ENCODE assay signal across 16 cellular contexts in the genomic region with DNA sequence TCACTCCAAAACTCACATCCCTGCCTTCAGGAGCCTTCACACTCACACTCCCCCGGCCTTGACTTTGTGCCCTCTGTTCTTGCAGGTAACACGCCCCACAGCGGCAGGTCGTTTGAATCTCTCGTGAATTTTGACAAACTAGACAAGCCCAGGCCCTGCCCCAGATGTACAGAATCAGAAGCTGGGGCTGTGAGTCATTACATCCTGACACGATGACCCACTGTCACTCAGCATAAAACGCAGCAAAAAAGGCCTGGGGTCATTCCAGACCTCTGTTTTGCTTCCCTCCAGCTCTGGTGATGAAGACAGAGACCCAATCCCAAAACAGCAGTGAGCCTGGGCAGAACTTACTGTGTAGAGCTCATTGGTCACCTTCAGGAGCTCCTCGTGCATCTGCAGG.
DNase-seq lines count a peak whose midpoint lies in the region; FAIRE-seq and TF ChIP-seq lines count a peak whose summit lies in the region.
"Had no signal": no experiment of that assay in that cellular context is flagged by ENCODE, and none has a peak within 500 bp of the region (broad histone marks: within the 10 kb centered on the region; RNA-seq: fewer than 3 reads in every experiment).

No MANE protein-coding gene starts in this region.

- H3K27me3 ChIP-seq in bronchial epithelial cell (ENCODE audit: control insufficient read depth, insufficient read depth, low read length) (no peaks in the 10 kb centered on the region), keratinocyte (ENCODE audit: control insufficient read depth, extremely low read depth, insufficient read depth, low read length) (no peaks in the 10 kb centered on the region), spleen (replicated peaks in 1 of 7) (no peaks in the 10 kb centered on the region), endodermal cell (ENCODE audit: control insufficient read depth, insufficient read depth, low read length, poor library complexity, severe bottlenecking) (no peaks in the 10 kb centered on the region)
- H3K27me3 ChIP-seq: BE2C had no signal

- peaks cover 28% of the 10 kb centered on the region for H3K4me1 Mint-ChIP-seq in endodermal cell
- H3K4me1 Mint-ChIP-seq: CD4-positive, alpha-beta memory T cell had no signal

- DNase-seq in GM12892 (ENCODE audit: insufficient read length), result no peak
- DNase-seq in M059J (ENCODE audit: low read depth), result peak; percentile 32
- DNase-seq in bronchial epithelial cell (ENCODE audit: low read depth), result peak; percentile 81
- peak; percentile 71 for DNase-seq in keratinocyte (ENCODE audit: low read depth, low spot score)
- DNase-seq in spleen, result no peak
- DNase-seq in activated CD8-positive, alpha-beta memory T cell treated with anti-CD3 and anti-CD28 coated beads, Interleukin-2, amount 50 U/mL, for 48 hours, result no peak
- DNase-seq in endodermal cell, result no peak
- DNase-seq: BE2C; CD4-positive, alpha-beta memory T cell; DMS79; NCI-H1092; NCI-H2227 treated with DMSO at 0.1 percent for 48 hours; NCI-H526 treated with DMSO at 0.1 percent for 48 hours; SHP77 treated with DMSO at 0.1 percent for 48 hours had no signal

- peak; percentile 63 for FAIRE-seq in GM12892 (lab: Jason Lieb, UNC)
- no peak for FAIRE-seq in bronchial epithelial cell (lab: Jason Lieb, UNC)
- peak; percentile 84 for FAIRE-seq in keratinocyte (lab: Jason Lieb, UNC)
- FAIRE-seq: H54, K562 had no signal

- H3K4me1 ChIP-seq in keratinocyte (ENCODE audit: control insufficient read depth, extremely low read depth, insufficient read depth, low read length) (peaks cover 18% of the 10 kb centered on the region), spleen (no peaks in the 10 kb centered on the region), endodermal cell (ENCODE audit: control insufficient read depth, insufficient read depth, low read length) (peaks cover 8% of the 10 kb centered on the region)
- H3K4me1 ChIP-seq: BE2C had no signal

- no peaks in the 10 kb centered on the region for H4K20me1 ChIP-seq in keratinocyte (ENCODE audit: control insufficient read depth, extremely low read depth, insufficient read depth, low read length)

- TF ChIP-seq CTCF in bronchial epithelial cell (IDR thresholded peaks at IDR 0.05; ENCODE audit: insufficient read depth, low read length, severe bottlenecking) (no peak), keratinocyte (optimal IDR thresholded peaks at IDR 0.05 in 1 of 3, IDR thresholded peaks at IDR 0.05 in 1 of 3, conservative IDR thresholded peaks at IDR 0.05 in 1 of 3; ENCODE audit: extremely low read depth in 1 of 3, insufficient read depth in 2 of 3, low read length in 3 of 3) (peak; percentile 16 to 64 (median 39)), spleen (IDR thresholded peaks at IDR 0.05 in 8 of 11, conservative IDR thresholded peaks at IDR 0.05 in 3 of 11) (no peak), endodermal cell (conservative IDR thresholded peaks at IDR 0.05) (no peak)

- H3K36me3 ChIP-seq in bronchial epithelial cell (ENCODE audit: control insufficient read depth, insufficient read depth, low read length) (peaks cover 3% of the 10 kb centered on the region), keratinocyte (ENCODE audit: control insufficient read depth in 2 of 2, extremely low read depth in 1 of 2, insufficient read depth in 2 of 2, low read length in 2 of 2) (peaks cover 0 to 2% of the 10 kb centered on the region in 2 experiments), spleen (no peaks in the 10 kb centered on the region), endodermal cell (ENCODE audit: control insufficient read depth, insufficient read depth, low read length) (no peaks in the 10 kb centered on the region)
- H3K36me3 ChIP-seq: BE2C had no signal

- peaks cover 2% of the 10 kb centered on the region for H3K27me3 Mint-ChIP-seq in endodermal cell (ENCODE audit: insufficient read depth)
- H3K27me3 Mint-ChIP-seq: CD4-positive, alpha-beta memory T cell had no signal

- H3K9ac ChIP-seq in keratinocyte (ENCODE audit: control insufficient read depth, extremely low read depth, insufficient read depth, low read length) (no peak overlapping the region), endodermal cell (ENCODE audit: extremely low read depth, low read length, poor library complexity, severe bottlenecking) (no peak overlapping the region)

- H3K4me3 ChIP-seq in bronchial epithelial cell (ENCODE audit: low read depth, low read length), result no peak overlapping the region
- no peak overlapping the region for H3K4me3 ChIP-seq in keratinocyte (ENCODE audit: control insufficient read depth in 2 of 3, extremely low read depth in 1 of 3, insufficient read depth in 2 of 3, low read depth in 1 of 3, low read length in 3 of 3)
- no peak overlapping the region for H3K4me3 ChIP-seq in spleen
- no peak overlapping the region for H3K4me3 ChIP-seq in endodermal cell (ENCODE audit: low read length)
- H3K4me3 ChIP-seq: K562 had no signal

- no peaks in the 10 kb centered on the region for H3K9me3 ChIP-seq in keratinocyte (ENCODE audit: control insufficient read depth, low read depth, low read length)
- no peaks in the 10 kb centered on the region for H3K9me3 ChIP-seq in spleen
- peaks cover 11% of the 10 kb centered on the region for H3K9me3 ChIP-seq in endodermal cell (ENCODE audit: control insufficient read depth, low read length)
- H3K9me3 ChIP-seq: BE2C had no signal

- H3K36me3 Mint-ChIP-seq in endodermal cell (ENCODE audit: low read depth), result peaks cover 2% of the 10 kb centered on the region
- H3K36me3 Mint-ChIP-seq: CD4-positive, alpha-beta memory T cell had no signal

- H3K9me3 Mint-ChIP-seq in endodermal cell, result peaks cover 21% of the 10 kb centered on the region
- H3K9me3 Mint-ChIP-seq: CD4-positive, alpha-beta memory T cell had no signal

- H3K9me1 ChIP-seq in keratinocyte (ENCODE audit: control insufficient read depth, extremely low read depth, insufficient read depth, low read length), result peaks cover 3% of the 10 kb centered on the region

- H3K27ac ChIP-seq in keratinocyte (ENCODE audit: control insufficient read depth, insufficient read depth, low read length), result peak overlapping the region; percentile 86
- no peak overlapping the region for H3K27ac ChIP-seq in spleen
- H3K27ac ChIP-seq in endodermal cell (ENCODE audit: low read depth, low read length), result no peak overlapping the region

- no peak for TF ChIP-seq POLR2A in GM12892 (IDR thresholded peaks at IDR 0.05; ENCODE audit: low read depth, low read length)
- no peak for TF ChIP-seq POLR2A in spleen (IDR thresholded peaks at IDR 0.05)

- dilution Hi-C loops in keratinocyte (cut with MboI; ENCODE audit: extremely low pct_ligation_motif_present, low sequenced_read_pairs), result no loop called here

- peak overlapping the region; percentile 49 for H3K4me2 ChIP-seq in keratinocyte (ENCODE audit: control insufficient read depth, extremely low read depth, insufficient read depth, low read depth, low read length)

- 74 to 88% (median 77%) methylated on average over 8 of the region's 8 CpGs for WGBS in spleen, 5 donors
- 91 to 94% methylated on average over 8 of the region's 8 CpGs for WGBS in endodermal cell (ENCODE audit: insufficient coverage in 1 of 2, insufficient read length in 1 of 2), 2 experiments

- no peak overlapping the region for H2AFZ ChIP-seq in keratinocyte (ENCODE audit: control insufficient read depth, low read length)

- H3K4me3 Mint-ChIP-seq in endodermal cell, result no peak overlapping the region
- H3K4me3 Mint-ChIP-seq: CD4-positive, alpha-beta memory T cell had no signal

- no peak overlapping the region for H3K27ac Mint-ChIP-seq in endodermal cell
- H3K27ac Mint-ChIP-seq: CD4-positive, alpha-beta memory T cell had no signal

- intact Hi-C loops in spleen (cut with DNase I; ENCODE audit: low total_unique reads), result no loop called here

- H3K79me2 ChIP-seq in keratinocyte (ENCODE audit: control insufficient read depth, insufficient read depth, low read length), result no peaks in the 10 kb centered on the region

Comparison
In these comparisons a context has a peak if more than half of its experiments do, and no peak if none do; other contexts are left out.
1. DNase-seq: peak in M059J (single experiment), bronchial epithelial cell (single experiment) and keratinocyte (single experiment); none in GM12892 (single experiment), spleen (single experiment), activated CD8-positive, alpha-beta memory T cell treated with anti-CD3 and anti-CD28 coated beads, Interleukin-2, amount 50 U/mL, for 48 hours (single experiment) and endodermal cell (single experiment).
2. CTCF ChIP-seq: peak in keratinocyte (3 of 3); none in bronchial epithelial cell (single experiment), spleen (0 of 11) and endodermal cell (single experiment).